Comparison of ENCODE assay signal across 12 cellular contexts in the genomic region with DNA sequence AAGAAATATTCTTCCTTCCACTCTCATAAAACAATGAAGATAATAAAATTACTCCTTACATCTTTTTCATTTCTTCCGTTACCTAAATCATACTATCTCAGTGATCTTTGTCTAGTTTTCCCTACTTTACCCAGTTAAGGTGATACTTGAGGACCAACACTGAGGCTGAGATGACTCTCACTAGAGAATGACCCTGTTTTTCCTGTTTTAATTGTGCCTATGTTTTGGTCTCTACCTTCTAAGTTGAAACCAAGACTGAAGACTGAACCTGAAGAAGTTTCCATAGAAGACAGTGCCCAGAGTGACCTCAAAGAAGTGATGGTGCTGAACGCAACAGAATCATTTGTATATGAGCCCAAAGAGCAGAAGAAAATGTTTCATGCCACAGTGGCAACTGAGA. TPM values are rescaled to one million over a fixed set of nuclear protein-coding genes. Genes with fewer than 3 reads are reported as not detected.
"Had no signal": no experiment of that assay in that cellular context is flagged by ENCODE, and none has a peak within 500 bp of the region (broad histone marks: within the 10 kb centered on the region; RNA-seq: fewer than 3 reads in every experiment).

No MANE protein-coding gene starts in this region.

- H3K27me3 ChIP-seq: brain microvascular endothelial cell, transverse colon had no signal

- H3K4me3 ChIP-seq: transverse colon had no signal

- DNase-seq: activated CD4-positive, alpha-beta T cell treated with anti-CD3 and anti-CD28 coated beads for 1 hour; activated CD8-positive, alpha-beta memory T cell treated with anti-CD3 and anti-CD28 coated beads for 24 hours; brain microvascular endothelial cell; cerebellar nuclear complex; dermis blood vessel endothelial cell; retina; SHP77 treated with DMSO at 0.1 percent for 48 hours; stimulated activated CD4-positive, alpha-beta T cell treated with anti-CD3 and anti-CD28 coated beads, Interleukin-15, amount 100 ng/mL, for 24 hours; stimulated activated CD4-positive, alpha-beta T cell treated with anti-CD3 and anti-CD28 coated beads, Interleukin-4, amount 100 ng/mL, for 4 hours; substantia nigra; transverse colon had no signal

- H3K9me3 ChIP-seq: transverse colon had no signal

- H3K27ac ChIP-seq: brain microvascular endothelial cell, transverse colon had no signal

RNA-seq across cellular contexts. Expression of gene AIM2, which starts 25.1 kb away (rescaled TPM):
- total RNA-seq: dermis blood vessel endothelial cell, glomerular endothelial cell had no signal
